ENCODE assay signal across 8 cellular contexts in genomic region chr4:145176641-145177432, GRCh38. TPM values are rescaled to one million over a fixed set of nuclear protein-coding genes. Genes with fewer than 3 reads are reported as not detected.
DNase-seq lines count a peak whose midpoint lies in the region; ATAC-seq and TF ChIP-seq lines count a peak whose summit lies in the region.

No MANE protein-coding gene starts in this region.

- peak overlapping the region; percentile 90 for H3K27ac Mint-ChIP-seq in endothelial cell (ENCODE audit: unreplicated experiment)

- ATAC-seq in psoas muscle, result no peak
- ATAC-seq in HG03159 (IDR thresholded peaks at IDR 0.05; ENCODE audit: unreplicated experiment), result no peak
- ATAC-seq in GM18868 (IDR thresholded peaks at IDR 0.05; ENCODE audit: unreplicated experiment), result no peak

- no peak overlapping the region for H3K4ac ChIP-seq in neuronal stem cell (ENCODE audit: low read length)

- H3K4me1 ChIP-seq in OCI-LY3 (ENCODE audit: low read length), result peaks cover 19% of the 10 kb centered on the region
- peaks cover 46% of the 10 kb centered on the region for H3K4me1 ChIP-seq in psoas muscle
- H3K4me1 ChIP-seq in neuronal stem cell (ENCODE audit: control insufficient read depth in 2 of 2, insufficient read depth in 1 of 2, low read depth in 1 of 2, low read length in 2 of 2), result peaks cover 4 to 8% of the 10 kb centered on the region in 2 donors

- DNase-seq in endothelial cell (ENCODE audit: low spot score) (no peak), psoas muscle (no peak), neuronal stem cell (ENCODE audit: low spot score) (no peak), DMS53 treated with DMSO at 0.1 percent for 48 hours (lab: John Stamatoyannopoulos, UW; ENCODE audit: unreplicated experiment) (no peak)

- no peak overlapping the region for H2BK5ac ChIP-seq in neuronal stem cell (ENCODE audit: low read length)

- peaks cover 19% of the 10 kb centered on the region for H3K36me3 Mint-ChIP-seq in endothelial cell (ENCODE audit: low read depth, unreplicated experiment)

- no peaks in the 10 kb centered on the region for H3K9me3 Mint-ChIP-seq in endothelial cell (ENCODE audit: unreplicated experiment)

- H2AK5ac ChIP-seq in neuronal stem cell (ENCODE audit: low read depth, low read length), result no peak overlapping the region

- no peak overlapping the region for H4K8ac ChIP-seq in neuronal stem cell (ENCODE audit: low read depth, low read length)

- peaks cover 22% of the 10 kb centered on the region for H3K4me1 Mint-ChIP-seq in endothelial cell (ENCODE audit: unreplicated experiment)

- H3K27ac ChIP-seq in OCI-LY3 (ENCODE audit: low read length) (peak overlapping the region; percentile 79), psoas muscle (peak overlapping the region; percentile 97), neuronal stem cell (replicated peaks; ENCODE audit: low read length) (no peak overlapping the region)

- peaks cover 33% of the 10 kb centered on the region for H3K36me3 ChIP-seq in OCI-LY3 (replicated peaks; ENCODE audit: low read depth, low read length)
- H3K36me3 ChIP-seq in psoas muscle (ENCODE audit: insufficient read depth in 1 of 2, low read depth in 1 of 2), result peaks cover 0 to 14% of the 10 kb centered on the region in 2 donors
- H3K36me3 ChIP-seq in neuronal stem cell (replicated peaks in 1 of 2; ENCODE audit: control insufficient read depth in 2 of 2, insufficient read depth in 2 of 2, low read length in 2 of 2), result peaks cover 3 to 32% of the 10 kb centered on the region in 2 donors

- H3K79me2 ChIP-seq in OCI-LY3 (ENCODE audit: low read length), result peaks cover 84% of the 10 kb centered on the region

- no peak overlapping the region for H4K91ac ChIP-seq in neuronal stem cell (ENCODE audit: low read depth, low read length, poor library complexity)

- 20 to 27% (median 23%) methylated on average over 9 of the region's 9 CpGs for WGBS in psoas muscle, 3 donors
- WGBS in neuronal stem cell (ENCODE audit: extremely low coverage in 2 of 2, insufficient read length in 2 of 2, insufficient replicate concordance in 1 of 2), 2 donors, result no CpG with 5 or more reads among the region's 9 CpGs

- TF ChIP-seq CTCF in GM12875 (IDR thresholded peaks at IDR 0.05; ENCODE audit: borderline replicate concordance, insufficient read depth, low read depth, low read length) (no peak), OCI-LY3 (IDR thresholded peaks at IDR 0.05; ENCODE audit: low read depth, low read length) (no peak), endothelial cell (IDR thresholded peaks at IDR 0.05; ENCODE audit: unreplicated experiment) (no peak), psoas muscle (IDR thresholded peaks at IDR 0.05) (no peak)

- no peak overlapping the region for H2BK15ac ChIP-seq in neuronal stem cell (ENCODE audit: low read length)

- H3K4me3 Mint-ChIP-seq in endothelial cell (ENCODE audit: unreplicated experiment), result peak overlapping the region; percentile 94

- H2BK12ac ChIP-seq in neuronal stem cell (ENCODE audit: low read length), result no peak overlapping the region

- H3K4me3 ChIP-seq in GM12875 (ENCODE audit: low read depth, low read length), result peak overlapping the region; percentile 6
- peak overlapping the region; percentile 79 for H3K4me3 ChIP-seq in OCI-LY3 (ENCODE audit: low read length)
- peak overlapping the region; percentile 83 for H3K4me3 ChIP-seq in psoas muscle
- H3K4me3 ChIP-seq in neuronal stem cell (ENCODE audit: low read length in 2 of 2), result no peak overlapping the region

- peak overlapping the region; percentile 91 for H3K4me2 ChIP-seq in OCI-LY3 (ENCODE audit: low read length)
- no peak overlapping the region for H3K4me2 ChIP-seq in neuronal stem cell (ENCODE audit: insufficient read depth, low read length, poor library complexity, severe bottlenecking)

- H3K18ac ChIP-seq in neuronal stem cell (ENCODE audit: low read length), result no peak overlapping the region

- intact Hi-C loops in psoas muscle (cut with DNase I), result loop anchor here in 1 of 2 donors (10.0 kb wide), 1 partner anchor 1992 kb away; the partner anchor contains the start of gene USP38

- H2AFZ ChIP-seq in OCI-LY3 (ENCODE audit: low read depth, low read length) (no peak overlapping the region), neuronal stem cell (ENCODE audit: low read length) (no peak overlapping the region)

- H3K23ac ChIP-seq in neuronal stem cell (ENCODE audit: low read depth, low read length, poor library complexity), result no peak overlapping the region

- peaks cover 2% of the 10 kb centered on the region for H3K79me1 ChIP-seq in neuronal stem cell (ENCODE audit: low read depth, low read length)

- H3K27me3 Mint-ChIP-seq in endothelial cell (ENCODE audit: unreplicated experiment), result peaks cover 13% of the 10 kb centered on the region

- H3K9ac ChIP-seq in OCI-LY3 (ENCODE audit: low read length) (peak overlapping the region; percentile 90), neuronal stem cell (ENCODE audit: low read depth, low read length, poor library complexity) (no peak overlapping the region)

- no peaks in the 10 kb centered on the region for H3K27me3 ChIP-seq in OCI-LY3 (ENCODE audit: low read depth, low read length)
- no peaks in the 10 kb centered on the region for H3K27me3 ChIP-seq in psoas muscle (ENCODE audit: insufficient read depth in 3 of 3, low read length in 2 of 3)
- no peaks in the 10 kb centered on the region for H3K27me3 ChIP-seq in neuronal stem cell (ENCODE audit: control insufficient read depth in 3 of 3, insufficient read depth in 3 of 3, low read depth in 1 of 3, low read length in 3 of 3)

- H3K14ac ChIP-seq in neuronal stem cell (ENCODE audit: low read length), result no peak overlapping the region

- H3K9me3 ChIP-seq in OCI-LY3 (ENCODE audit: insufficient read depth, low read length), result no peaks in the 10 kb centered on the region
- no peaks in the 10 kb centered on the region for H3K9me3 ChIP-seq in psoas muscle
- H3K9me3 ChIP-seq in neuronal stem cell (replicated peaks in 1 of 2; ENCODE audit: control insufficient read depth in 2 of 2, insufficient read depth in 1 of 2, low read depth in 1 of 2, low read length in 2 of 2), result no peaks in the 10 kb centered on the region

- H2BK120ac ChIP-seq in neuronal stem cell (ENCODE audit: low read depth, low read length), result no peak overlapping the region

- H4K20me1 ChIP-seq in OCI-LY3 (ENCODE audit: insufficient read depth, low read length), result peaks cover 56% of the 10 kb centered on the region

RNA-seq across cellular contexts. Expression of gene OTUD4, which starts 3.6 kb away (rescaled TPM):
- total RNA-seq in endothelial cell (ENCODE audit: unreplicated experiment), result 43.1 TPM
- total RNA-seq in psoas muscle, result 10 to 100 TPM; 51.6 to 88.0 (median 56.5) TPM
- 10 to 100 TPM; 20.5 to 62.6 (median 22.7) TPM for polyA plus RNA-seq in psoas muscle
- polyA plus RNA-seq in neuronal stem cell (2013, experiment 1 of 2), result 19.7 TPM
- polyA plus RNA-seq in neuronal stem cell (2013, experiment 2 of 2), result 19.9 TPM

Comparison
In these comparisons a context has a peak if more than half of its experiments do, and no peak if none do; other contexts are left out.
1. H3K4me3 ChIP-seq: peak in GM12875 (single experiment), OCI-LY3 (single experiment) and psoas muscle (single experiment); none in neuronal stem cell (0 of 2).